In genomic region chr20:2326046-2326445, GRCh38 we compare ENCODE assay signal across 6 cellular contexts. TPM values are rescaled to one million over a fixed set of nuclear protein-coding genes. Genes with fewer than 3 reads are reported as not detected.
"Had no signal": no experiment of that assay in that cellular context is flagged by ENCODE, and none has a peak within 500 bp of the region (broad histone marks: within the 10 kb centered on the region; RNA-seq: fewer than 3 reads in every experiment).

No MANE protein-coding gene starts in this region.

- H3K27ac Mint-ChIP-seq: GM23338, H9 had no signal

- H3K4me3 Mint-ChIP-seq: GM23338, H9 had no signal

- H3K9me3 Mint-ChIP-seq: GM23338, H9 had no signal

- H3K4me2 ChIP-seq: GM23338 had no signal

- ATAC-seq: GM23338 had no signal

- H2AFZ ChIP-seq: GM23338 had no signal

- DNase-seq: H9, HCEC 1CT, IMR-90 had no signal

- H3K4me3 ChIP-seq: GM23338 had no signal

RNA-seq across cellular contexts. Expression of gene TGM3, which starts 30.2 kb away (rescaled TPM):
- total RNA-seq: GM23338, H1, H9, HT-29, IMR-90 had no signal
- polyA plus RNA-seq: IMR-90 had no signal

RNA-seq across cellular contexts. Expression of gene TGM6, which starts 54.7 kb away (rescaled TPM):
- total RNA-seq: GM23338, H1, H9, HT-29, IMR-90 had no signal
- polyA plus RNA-seq: GM23338, IMR-90 had no signal
